ENCODE assay signal across 8 cellular contexts in genomic region chr9:125759812-125760134, GRCh38. TPM values are rescaled to one million over a fixed set of nuclear protein-coding genes. Genes with fewer than 3 reads are reported as not detected.
DNase-seq lines count a peak whose midpoint lies in the region; ATAC-seq and TF ChIP-seq lines count a peak whose summit lies in the region.

No MANE protein-coding gene starts in this region.

- CTCF ChIA-PET in CD4-positive, alpha-beta memory T cell (lab: Charles Lee; ENCODE audit: partially characterized antibody), result no interaction called here

- H3K4me3 ChIP-seq in NB4 (ENCODE audit: low read depth, low read length), result peak overlapping the region; percentile 77
- peak overlapping the region in 1 of 2 donors; percentile 33 for H3K4me3 ChIP-seq in cardiac fibroblast (replicated peaks in 1 of 2; ENCODE audit: low read depth in 2 of 2, low read length in 2 of 2)
- peak overlapping the region; percentile 39 for H3K4me3 ChIP-seq in mononuclear cell (ENCODE audit: low read length)
- H3K4me3 ChIP-seq in CD4-positive, alpha-beta memory T cell (ENCODE audit: low read length in 2 of 2), result no peak overlapping the region

- TF ChIP-seq POLR2A in NB4 (IDR thresholded peaks at IDR 0.05; ENCODE audit: extremely low read depth, insufficient read length), result no peak

- H3K4me1 ChIP-seq in mononuclear cell (ENCODE audit: insufficient read depth, low read length), result peaks cover 31% of the 10 kb centered on the region
- no peaks in the 10 kb centered on the region for H3K4me1 ChIP-seq in CD4-positive, alpha-beta memory T cell (ENCODE audit: insufficient read depth, low read length)

- DNase-seq in COR-L47 (lab: John Stamatoyannopoulos, UW) (peak; percentile 44), NB4 (ENCODE audit: low read depth) (peak; percentile 73), cardiac fibroblast (ENCODE audit: low read depth in 2 of 2) (peak; percentile 36 to 39), omental fat pad (ENCODE audit: low spot score) (no peak)
- no peak for DNase-seq in CD4-positive, alpha-beta memory T cell

- H3K27me3 Mint-ChIP-seq in CD4-positive, alpha-beta memory T cell, result no peaks in the 10 kb centered on the region

- POLR2A ChIA-PET in CD4-positive, alpha-beta memory T cell (lab: Charles Lee; ENCODE audit: partially characterized antibody), result no interaction called here

- no peaks in the 10 kb centered on the region for H3K9me3 ChIP-seq in mononuclear cell (ENCODE audit: low read depth, low read length)
- no peaks in the 10 kb centered on the region for H3K9me3 ChIP-seq in CD4-positive, alpha-beta memory T cell (ENCODE audit: control insufficient read depth in 1 of 2, low read length in 2 of 2)

- no peak overlapping the region for H3K4me3 Mint-ChIP-seq in CD4-positive, alpha-beta memory T cell

- H3K9me3 Mint-ChIP-seq in CD4-positive, alpha-beta memory T cell, result no peaks in the 10 kb centered on the region

- H3K27me3 ChIP-seq in mononuclear cell (ENCODE audit: insufficient read depth, low read length), result no peaks in the 10 kb centered on the region
- no peaks in the 10 kb centered on the region for H3K27me3 ChIP-seq in CD4-positive, alpha-beta memory T cell (ENCODE audit: insufficient read depth, low read length)

- no peak for TF ChIP-seq CTCF in NB4 (IDR thresholded peaks at IDR 0.05; ENCODE audit: low read depth, low read length)
- no peak for TF ChIP-seq CTCF in cardiac fibroblast (IDR thresholded peaks at IDR 0.05; ENCODE audit: low read depth, low read length)
- no peak for TF ChIP-seq CTCF in omental fat pad (IDR thresholded peaks at IDR 0.05)

- no peaks in the 10 kb centered on the region for H3K36me3 ChIP-seq in CD4-positive, alpha-beta memory T cell (ENCODE audit: insufficient read depth, low read length)

- peaks cover 5 to 11% (median 8%) of the 10 kb centered on the region in 4 donors for H3K4me1 Mint-ChIP-seq in CD4-positive, alpha-beta memory T cell

- H3K27ac Mint-ChIP-seq in CD4-positive, alpha-beta memory T cell, result no peak overlapping the region

- H3K27ac ChIP-seq in CD4-positive, alpha-beta memory T cell (ENCODE audit: low read depth, low read length), result no peak overlapping the region

- ATAC-seq in omental fat pad (ENCODE audit: low FRiP score) (no peak), HG02763 (IDR thresholded peaks at IDR 0.05; ENCODE audit: unreplicated experiment) (no peak), GM18498 (IDR thresholded peaks at IDR 0.05; ENCODE audit: unreplicated experiment) (no peak)

- intact Hi-C loops in CD4-positive, alpha-beta memory T cell (cut with micrococcal nuclease), result no loop called here

- H3K36me3 Mint-ChIP-seq in CD4-positive, alpha-beta memory T cell, result no peaks in the 10 kb centered on the region

RNA-seq across cellular contexts. Expression of gene PBX3, which starts 12.6 kb away (rescaled TPM):
- 38.1 TPM for total RNA-seq in mononuclear cell
- total RNA-seq in omental fat pad, result 10 to 100 TPM; 19.3 to 41.3 (median 25.1) TPM
- 10 to 100 TPM; 16.1 to 17.0 TPM for total RNA-seq in CD4-positive, alpha-beta memory T cell
- 1 to 10 TPM; 2.2 to 4.7 TPM for polyA plus RNA-seq in CD4-positive, alpha-beta memory T cell

RNA-seq across cellular contexts. Expression of gene MAPKAP1, which starts 52.8 kb away (rescaled TPM):
- total RNA-seq in mononuclear cell (41.0 TPM), omental fat pad (10 to 100 TPM; 60.0 to 78.0 (median 72.9) TPM)
- 10 to 100 TPM; 51.6 to 55.6 TPM for total RNA-seq in CD4-positive, alpha-beta memory T cell
- polyA plus RNA-seq in CD4-positive, alpha-beta memory T cell, result 10 to 100 TPM; 56.1 to 59.1 TPM

Comparison
In these comparisons a context has a peak if more than half of its experiments do, and no peak if none do; other contexts are left out.
1. DNase-seq: peak in COR-L47 (single experiment), NB4 (single experiment) and cardiac fibroblast (2 of 2); none in omental fat pad (single experiment) and CD4-positive, alpha-beta memory T cell (0 of 5).
2. H3K4me3 ChIP-seq: peak in NB4 (single experiment) and mononuclear cell (single experiment); none in CD4-positive, alpha-beta memory T cell (0 of 2).